Comparison of ENCODE assay signal across 2 cellular contexts in the genomic region with DNA sequence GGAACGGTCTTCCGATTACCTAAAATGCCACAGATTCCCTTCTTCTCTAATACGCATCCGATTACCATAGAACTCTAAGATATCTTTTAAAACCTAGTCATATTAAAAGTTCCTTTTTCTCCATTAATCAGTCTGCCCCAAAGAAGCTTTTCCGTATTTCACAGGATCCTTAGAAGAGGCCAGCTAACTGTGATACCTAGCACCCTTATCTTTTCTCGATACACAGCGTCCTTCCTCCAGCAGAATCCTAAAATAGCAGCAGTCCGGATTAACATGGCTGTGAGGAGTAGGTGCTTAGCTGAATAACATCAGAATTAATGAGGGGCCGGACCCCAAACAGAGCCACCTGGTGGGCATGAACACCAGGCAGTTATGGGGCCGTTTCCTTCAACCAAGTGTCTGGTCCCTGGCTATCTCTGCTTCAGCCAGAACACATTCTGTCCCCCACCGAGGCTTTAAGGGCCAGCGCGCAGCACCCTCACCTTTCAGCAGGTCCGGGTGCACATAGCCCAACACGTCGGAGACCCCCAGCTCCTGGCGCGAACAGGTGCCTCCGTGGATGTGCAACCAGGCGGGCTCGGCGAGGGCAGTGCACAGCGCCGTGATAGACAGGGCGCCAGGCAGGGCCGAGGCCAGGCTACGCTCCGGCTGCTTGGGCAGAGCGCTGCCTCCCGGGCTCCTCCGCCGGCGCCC.
TF ChIP-seq lines count a peak whose summit lies in the region.

No MANE protein-coding gene starts in this region.

TF ChIP-seq in SK-N-SH, 30 proteins besides CTCF, POLR2A, EP300 and RAD21:
- TF ChIP-seq, protein P1, sequence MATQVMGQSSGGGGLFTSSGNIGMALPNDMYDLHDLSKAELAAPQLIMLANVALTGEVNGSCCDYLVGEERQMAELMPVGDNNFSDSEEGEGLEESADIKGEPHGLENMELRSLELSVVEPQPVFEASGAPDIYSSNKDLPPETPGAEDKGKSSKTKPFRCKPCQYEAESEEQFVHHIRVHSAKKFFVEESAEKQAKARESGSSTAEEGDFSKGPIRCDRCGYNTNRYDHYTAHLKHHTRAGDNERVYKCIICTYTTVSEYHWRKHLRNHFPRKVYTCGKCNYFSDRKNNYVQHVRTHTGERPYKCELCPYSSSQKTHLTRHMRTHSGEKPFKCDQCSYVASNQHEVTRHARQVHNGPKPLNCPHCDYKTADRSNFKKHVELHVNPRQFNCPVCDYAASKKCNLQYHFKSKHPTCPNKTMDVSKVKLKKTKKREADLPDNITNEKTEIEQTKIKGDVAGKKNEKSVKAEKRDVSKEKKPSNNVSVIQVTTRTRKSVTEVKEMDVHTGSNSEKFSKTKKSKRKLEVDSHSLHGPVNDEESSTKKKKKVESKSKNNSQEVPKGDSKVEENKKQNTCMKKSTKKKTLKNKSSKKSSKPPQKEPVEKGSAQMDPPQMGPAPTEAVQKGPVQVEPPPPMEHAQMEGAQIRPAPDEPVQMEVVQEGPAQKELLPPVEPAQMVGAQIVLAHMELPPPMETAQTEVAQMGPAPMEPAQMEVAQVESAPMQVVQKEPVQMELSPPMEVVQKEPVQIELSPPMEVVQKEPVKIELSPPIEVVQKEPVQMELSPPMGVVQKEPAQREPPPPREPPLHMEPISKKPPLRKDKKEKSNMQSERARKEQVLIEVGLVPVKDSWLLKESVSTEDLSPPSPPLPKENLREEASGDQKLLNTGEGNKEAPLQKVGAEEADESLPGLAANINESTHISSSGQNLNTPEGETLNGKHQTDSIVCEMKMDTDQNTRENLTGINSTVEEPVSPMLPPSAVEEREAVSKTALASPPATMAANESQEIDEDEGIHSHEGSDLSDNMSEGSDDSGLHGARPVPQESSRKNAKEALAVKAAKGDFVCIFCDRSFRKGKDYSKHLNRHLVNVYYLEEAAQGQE (IDR thresholded peaks at IDR 0.05; ENCODE audit: low read depth, low read length): no peak
- TF ChIP-seq SMC3 (IDR thresholded peaks at IDR 0.05; ENCODE audit: low read depth, low read length): peak; percentile 53; the same call in 1 of the 2 replicates
TF ChIP-seq in SK-N-SH: peak in this region for 1.

TF ChIP-seq in SK-N-SH treated with all-trans-retinoic acid at 6 μM for 48 hours, 23 proteins besides CTCF, POLR2A, EP300 and RAD21 (continued from another document):
- TF ChIP-seq SNAI2 (CRISPR knock-in tag; IDR thresholded peaks at IDR 0.05) (no peak), CSDC2 (CRISPR knock-in tag; IDR thresholded peaks at IDR 0.05) (no peak), ZFP3 (CRISPR knock-in tag; IDR thresholded peaks at IDR 0.05) (no peak), TOX (CRISPR knock-in tag; IDR thresholded peaks at IDR 0.05; ENCODE audit: borderline replicate concordance) (no peak), GLIS3 (CRISPR knock-in tag; IDR thresholded peaks at IDR 0.05) (no peak), PPARA (CRISPR knock-in tag; IDR thresholded peaks at IDR 0.05; ENCODE audit: borderline replicate concordance) (no peak), ZFP30 (CRISPR knock-in tag; IDR thresholded peaks at IDR 0.05) (no peak)
- TF ChIP-seq, protein P2, sequence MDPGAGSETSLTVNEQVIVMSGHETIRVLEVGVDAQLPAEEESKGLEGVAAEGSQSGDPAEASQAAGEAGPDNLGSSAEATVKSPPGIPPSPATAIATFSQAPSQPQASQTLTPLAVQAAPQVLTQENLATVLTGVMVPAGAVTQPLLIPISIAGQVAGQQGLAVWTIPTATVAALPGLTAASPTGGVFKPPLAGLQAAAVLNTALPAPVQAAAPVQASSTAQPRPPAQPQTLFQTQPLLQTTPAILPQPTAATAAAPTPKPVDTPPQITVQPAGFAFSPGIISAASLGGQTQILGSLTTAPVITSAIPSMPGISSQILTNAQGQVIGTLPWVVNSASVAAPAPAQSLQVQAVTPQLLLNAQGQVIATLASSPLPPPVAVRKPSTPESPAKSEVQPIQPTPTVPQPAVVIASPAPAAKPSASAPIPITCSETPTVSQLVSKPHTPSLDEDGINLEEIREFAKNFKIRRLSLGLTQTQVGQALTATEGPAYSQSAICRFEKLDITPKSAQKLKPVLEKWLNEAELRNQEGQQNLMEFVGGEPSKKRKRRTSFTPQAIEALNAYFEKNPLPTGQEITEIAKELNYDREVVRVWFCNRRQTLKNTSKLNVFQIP (CRISPR knock-in tag; IDR thresholded peaks at IDR 0.05; ENCODE audit: borderline replicate concordance, low read depth): no peak
- TF ChIP-seq, protein P3, sequence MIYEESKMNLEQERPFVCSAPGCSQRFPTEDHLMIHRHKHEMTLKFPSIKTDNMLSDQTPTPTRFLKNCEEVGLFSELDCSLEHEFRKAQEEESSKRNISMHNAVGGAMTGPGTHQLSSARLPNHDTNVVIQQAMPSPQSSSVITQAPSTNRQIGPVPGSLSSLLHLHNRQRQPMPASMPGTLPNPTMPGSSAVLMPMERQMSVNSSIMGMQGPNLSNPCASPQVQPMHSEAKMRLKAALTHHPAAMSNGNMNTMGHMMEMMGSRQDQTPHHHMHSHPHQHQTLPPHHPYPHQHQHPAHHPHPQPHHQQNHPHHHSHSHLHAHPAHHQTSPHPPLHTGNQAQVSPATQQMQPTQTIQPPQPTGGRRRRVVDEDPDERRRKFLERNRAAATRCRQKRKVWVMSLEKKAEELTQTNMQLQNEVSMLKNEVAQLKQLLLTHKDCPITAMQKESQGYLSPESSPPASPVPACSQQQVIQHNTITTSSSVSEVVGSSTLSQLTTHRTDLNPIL (CRISPR knock-in tag; IDR thresholded peaks at IDR 0.05; ENCODE audit: low read depth): no peak
- TF ChIP-seq, protein P4, sequence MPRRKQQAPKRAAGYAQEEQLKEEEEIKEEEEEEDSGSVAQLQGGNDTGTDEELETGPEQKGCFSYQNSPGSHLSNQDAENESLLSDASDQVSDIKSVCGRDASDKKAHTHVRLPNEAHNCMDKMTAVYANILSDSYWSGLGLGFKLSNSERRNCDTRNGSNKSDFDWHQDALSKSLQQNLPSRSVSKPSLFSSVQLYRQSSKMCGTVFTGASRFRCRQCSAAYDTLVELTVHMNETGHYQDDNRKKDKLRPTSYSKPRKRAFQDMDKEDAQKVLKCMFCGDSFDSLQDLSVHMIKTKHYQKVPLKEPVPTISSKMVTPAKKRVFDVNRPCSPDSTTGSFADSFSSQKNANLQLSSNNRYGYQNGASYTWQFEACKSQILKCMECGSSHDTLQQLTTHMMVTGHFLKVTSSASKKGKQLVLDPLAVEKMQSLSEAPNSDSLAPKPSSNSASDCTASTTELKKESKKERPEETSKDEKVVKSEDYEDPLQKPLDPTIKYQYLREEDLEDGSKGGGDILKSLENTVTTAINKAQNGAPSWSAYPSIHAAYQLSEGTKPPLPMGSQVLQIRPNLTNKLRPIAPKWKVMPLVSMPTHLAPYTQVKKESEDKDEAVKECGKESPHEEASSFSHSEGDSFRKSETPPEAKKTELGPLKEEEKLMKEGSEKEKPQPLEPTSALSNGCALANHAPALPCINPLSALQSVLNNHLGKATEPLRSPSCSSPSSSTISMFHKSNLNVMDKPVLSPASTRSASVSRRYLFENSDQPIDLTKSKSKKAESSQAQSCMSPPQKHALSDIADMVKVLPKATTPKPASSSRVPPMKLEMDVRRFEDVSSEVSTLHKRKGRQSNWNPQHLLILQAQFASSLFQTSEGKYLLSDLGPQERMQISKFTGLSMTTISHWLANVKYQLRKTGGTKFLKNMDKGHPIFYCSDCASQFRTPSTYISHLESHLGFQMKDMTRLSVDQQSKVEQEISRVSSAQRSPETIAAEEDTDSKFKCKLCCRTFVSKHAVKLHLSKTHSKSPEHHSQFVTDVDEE (CRISPR knock-in tag; IDR thresholded peaks at IDR 0.05): no peak
